In the genomic region with DNA sequence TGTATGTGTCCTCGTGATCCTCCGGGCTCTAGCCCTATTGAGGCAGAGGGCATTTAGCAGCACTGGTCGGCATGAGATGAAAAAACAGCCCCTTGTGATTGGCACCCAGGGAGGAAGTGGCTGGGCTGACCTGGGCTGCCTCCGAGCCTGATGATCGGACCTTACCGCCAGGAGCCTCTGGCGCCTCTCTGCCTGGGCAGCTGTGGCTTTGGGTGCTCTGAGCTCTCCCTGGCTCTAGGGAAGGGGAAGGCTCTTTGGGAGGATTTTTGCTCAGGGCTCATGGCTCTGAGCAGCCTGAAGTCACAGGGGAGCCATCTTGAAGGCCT, we compare ENCODE assay signal across 1 cellular context.
TF ChIP-seq lines count a peak whose summit lies in the region.

No MANE protein-coding gene starts in this region.

TF ChIP-seq in HCT116, 20 proteins besides CTCF, POLR2A, EP300 and RAD21 (continued from another document):
- TF ChIP-seq, protein P1, sequence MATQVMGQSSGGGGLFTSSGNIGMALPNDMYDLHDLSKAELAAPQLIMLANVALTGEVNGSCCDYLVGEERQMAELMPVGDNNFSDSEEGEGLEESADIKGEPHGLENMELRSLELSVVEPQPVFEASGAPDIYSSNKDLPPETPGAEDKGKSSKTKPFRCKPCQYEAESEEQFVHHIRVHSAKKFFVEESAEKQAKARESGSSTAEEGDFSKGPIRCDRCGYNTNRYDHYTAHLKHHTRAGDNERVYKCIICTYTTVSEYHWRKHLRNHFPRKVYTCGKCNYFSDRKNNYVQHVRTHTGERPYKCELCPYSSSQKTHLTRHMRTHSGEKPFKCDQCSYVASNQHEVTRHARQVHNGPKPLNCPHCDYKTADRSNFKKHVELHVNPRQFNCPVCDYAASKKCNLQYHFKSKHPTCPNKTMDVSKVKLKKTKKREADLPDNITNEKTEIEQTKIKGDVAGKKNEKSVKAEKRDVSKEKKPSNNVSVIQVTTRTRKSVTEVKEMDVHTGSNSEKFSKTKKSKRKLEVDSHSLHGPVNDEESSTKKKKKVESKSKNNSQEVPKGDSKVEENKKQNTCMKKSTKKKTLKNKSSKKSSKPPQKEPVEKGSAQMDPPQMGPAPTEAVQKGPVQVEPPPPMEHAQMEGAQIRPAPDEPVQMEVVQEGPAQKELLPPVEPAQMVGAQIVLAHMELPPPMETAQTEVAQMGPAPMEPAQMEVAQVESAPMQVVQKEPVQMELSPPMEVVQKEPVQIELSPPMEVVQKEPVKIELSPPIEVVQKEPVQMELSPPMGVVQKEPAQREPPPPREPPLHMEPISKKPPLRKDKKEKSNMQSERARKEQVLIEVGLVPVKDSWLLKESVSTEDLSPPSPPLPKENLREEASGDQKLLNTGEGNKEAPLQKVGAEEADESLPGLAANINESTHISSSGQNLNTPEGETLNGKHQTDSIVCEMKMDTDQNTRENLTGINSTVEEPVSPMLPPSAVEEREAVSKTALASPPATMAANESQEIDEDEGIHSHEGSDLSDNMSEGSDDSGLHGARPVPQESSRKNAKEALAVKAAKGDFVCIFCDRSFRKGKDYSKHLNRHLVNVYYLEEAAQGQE (IDR thresholded peaks at IDR 0.05; ENCODE audit: low read depth): no peak
- TF ChIP-seq ZNF274 (IDR thresholded peaks at IDR 0.05; ENCODE audit: low read depth, low read length) (no peak), EZH2 (IDR thresholded peaks at IDR 0.05) (no peak), SRF (IDR thresholded peaks at IDR 0.05; ENCODE audit: low read depth) (no peak), FOSL1 (IDR thresholded peaks at IDR 0.05; ENCODE audit: low read depth) (no peak), EGR1 (IDR thresholded peaks at IDR 0.05; ENCODE audit: low read depth) (no peak), TCF7L2 (IDR thresholded peaks at IDR 0.05; ENCODE audit: borderline replicate concordance, extremely low read depth, insufficient read depth, insufficient read length) (no peak), CBX3 (IDR thresholded peaks at IDR 0.05; ENCODE audit: low read depth) (no peak), CEBPB (IDR thresholded peaks at IDR 0.05; ENCODE audit: low read depth) (no peak), YY1 (IDR thresholded peaks at IDR 0.05; ENCODE audit: extremely low read depth, insufficient replicate concordance, low read depth, low read length) (no peak), POLR2AphosphoS5 (IDR thresholded peaks at IDR 0.05; ENCODE audit: low read depth, low read length) (no peak), SP1 (IDR thresholded peaks at IDR 0.05; ENCODE audit: low read depth) (no peak), EZH2phosphoT487 (IDR thresholded peaks at IDR 0.05; ENCODE audit: borderline replicate concordance) (no peak)
- TF ChIP-seq, protein P2, sequence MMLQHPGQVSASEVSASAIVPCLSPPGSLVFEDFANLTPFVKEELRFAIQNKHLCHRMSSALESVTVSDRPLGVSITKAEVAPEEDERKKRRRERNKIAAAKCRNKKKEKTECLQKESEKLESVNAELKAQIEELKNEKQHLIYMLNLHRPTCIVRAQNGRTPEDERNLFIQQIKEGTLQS (IDR thresholded peaks at IDR 0.05): no peak
- TF ChIP-seq, protein P3, sequence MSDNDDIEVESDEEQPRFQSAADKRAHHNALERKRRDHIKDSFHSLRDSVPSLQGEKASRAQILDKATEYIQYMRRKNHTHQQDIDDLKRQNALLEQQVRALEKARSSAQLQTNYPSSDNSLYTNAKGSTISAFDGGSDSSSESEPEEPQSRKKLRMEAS (IDR thresholded peaks at IDR 0.05): no peak
